ENCODE assay signal across 8 cellular contexts in genomic region chr5:132963175-132964104, GRCh38. TPM values are rescaled to one million over a fixed set of nuclear protein-coding genes. Genes with fewer than 3 reads are reported as not detected.
DNase-seq lines count a peak whose midpoint lies in the region; ATAC-seq and TF ChIP-seq lines count a peak whose summit lies in the region.

Gene AFF4, minus strand, starts transcription at chr5:132963634. Its CDS starts 26,445 bp downstream, at chr5:132937189.

- ATAC-seq in GM18907 (IDR thresholded peaks at IDR 0.05; ENCODE audit: unreplicated experiment), result peak; percentile 94
- ATAC-seq in HG03159 (IDR thresholded peaks at IDR 0.05; ENCODE audit: unreplicated experiment), result peak; percentile 93

- no peaks in the 10 kb centered on the region for H3K27me3 ChIP-seq in kidney epithelial cell (ENCODE audit: control insufficient read depth, insufficient read depth, low read length)

- TF ChIP-seq CTCF in kidney epithelial cell (IDR thresholded peaks at IDR 0.05; ENCODE audit: insufficient read depth, low read length, poor library complexity, severe bottlenecking), result no peak

- DNase-seq in AG08396 (ENCODE audit: low spot score) (peak; percentile 97), NCI-H345 (lab: John Stamatoyannopoulos, UW) (peak; percentile 93), cerebellum (ENCODE audit: low spot score) (peak; percentile 94), kidney epithelial cell (ENCODE audit: low read depth) (peak; percentile 73)
- peak; percentile 81 for DNase-seq in activated CD4-positive, alpha-beta T cell treated with anti-CD3 and anti-CD28 coated beads for 1 hour
- DNase-seq in stimulated activated CD4-positive, alpha-beta T cell treated with anti-CD3 and anti-CD28 coated beads, Interleukin-15, amount 100 ng/mL, for 48 hours (ENCODE audit: low read depth in 2 of 2), result peak; percentile 80 to 84

- no peaks in the 10 kb centered on the region for H3K36me3 ChIP-seq in kidney epithelial cell (ENCODE audit: control insufficient read depth, insufficient read depth, low read length)

- H3K4me3 ChIP-seq in kidney epithelial cell (ENCODE audit: low read depth, low read length), result peak within 1 kb of the TSS; percentile 96

RNA-seq across cellular contexts. Expression of gene AFF4, which starts in this region (rescaled TPM):
- total RNA-seq in cerebellum (96.0 TPM), kidney epithelial cell (69.0 and 76.7 TPM in 2 replicates)

Comparison
In these comparisons a context has a peak if more than half of its experiments do, and no peak if none do; other contexts are left out.
1. Peak in every context shown above with its lines: DNase-seq, ATAC-seq and H3K4me3 ChIP-seq.